In the genomic region with DNA sequence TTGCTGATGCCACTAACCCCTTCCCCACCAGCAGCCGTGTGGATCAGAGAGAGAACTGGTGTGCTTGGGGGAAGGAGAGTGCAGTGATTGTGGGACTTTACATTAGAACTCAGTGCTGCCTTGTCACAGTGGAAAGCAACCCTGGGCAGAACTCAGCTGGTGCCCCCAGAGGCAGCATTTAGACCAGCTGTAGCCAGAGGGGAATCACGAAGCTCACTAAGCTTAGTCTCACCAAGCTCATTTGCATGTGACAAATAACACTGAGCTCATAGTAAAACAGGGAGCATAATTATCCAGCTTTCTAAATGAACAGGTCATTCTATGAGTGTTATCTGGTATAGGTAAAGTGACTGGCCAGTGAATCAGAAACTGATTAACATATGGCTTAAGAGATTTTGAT, we compare ENCODE assay signal across 11 cellular contexts. TPM values are rescaled to one million over a fixed set of nuclear protein-coding genes. Genes with fewer than 3 reads are reported as not detected.
DNase-seq lines count a peak whose midpoint lies in the region; ATAC-seq and TF ChIP-seq lines count a peak whose summit lies in the region.
"Had no signal": no experiment of that assay in that cellular context is flagged by ENCODE, and none has a peak within 500 bp of the region (broad histone marks: within the 10 kb centered on the region; RNA-seq: fewer than 3 reads in every experiment).

No MANE protein-coding gene starts in this region.

- no peaks in the 10 kb centered on the region for H3K27me3 ChIP-seq in DOHH2 (ENCODE audit: control insufficient read depth, low read length)
- H3K27me3 ChIP-seq: MG63 had no signal

- no peaks in the 10 kb centered on the region for H3K27me3 Mint-ChIP-seq in activated B cell treated with CpG ODN at 0.5 μM for 24 hours
- peaks cover 0 to 4% (median 3%) of the 10 kb centered on the region in 3 donors for H3K27me3 Mint-ChIP-seq in CD14-positive monocyte (ENCODE audit: low read depth in 3 of 3)

- H3K4me3 Mint-ChIP-seq in activated B cell treated with CpG ODN at 0.5 μM for 24 hours (peak overlapping the region; percentile 5), CD14-positive monocyte (no peak overlapping the region)

- peaks cover 4% of the 10 kb centered on the region for H3K36me3 Mint-ChIP-seq in activated B cell treated with CpG ODN at 0.5 μM for 24 hours (ENCODE audit: low read depth)
- H3K36me3 Mint-ChIP-seq in CD14-positive monocyte = peaks cover 47 to 57% of the 10 kb centered on the region in 2 donors

- H4K20me1 ChIP-seq in DOHH2 (ENCODE audit: control insufficient read depth, insufficient read depth, low read depth, low read length) = no peaks in the 10 kb centered on the region

- H3K4me1 ChIP-seq in DOHH2 (ENCODE audit: control insufficient read depth, low read length) = peaks cover 11% of the 10 kb centered on the region

- intact Hi-C loops in activated B cell treated with CpG ODN at 0.5 μM for 24 hours (cut with micrococcal nuclease) = no loop called here
- intact Hi-C loops in CD14-positive monocyte (cut with micrococcal nuclease) = no loop called here

- H3K4me3 ChIP-seq in DOHH2 (ENCODE audit: low read length) = no peak overlapping the region
- H3K4me3 ChIP-seq: lung, MG63 had no signal

- peak overlapping the region; percentile 28; the same call in 1 of the 2 replicates for H3K4me2 ChIP-seq in DOHH2 (ENCODE audit: low read length)

- H3K9me3 Mint-ChIP-seq in activated B cell treated with CpG ODN at 0.5 μM for 24 hours = peaks cover 4% of the 10 kb centered on the region
- H3K9me3 Mint-ChIP-seq in CD14-positive monocyte = peaks cover 5 to 11% (median 6%) of the 10 kb centered on the region in 7 donors

- DNase-seq in activated B cell treated with CpG ODN at 0.5 μM for 24 hours (peak; percentile 45), CD14-positive monocyte (ENCODE audit: low spot score) (no peak), omental fat pad (ENCODE audit: low spot score) (no peak), DMS79 treated with DMSO at 0.1 percent for 48 hours (lab: John Stamatoyannopoulos, UW) (no peak)
- DNase-seq: DND-41, MG63 had no signal

- CTCF ChIA-PET in activated B cell treated with CpG ODN at 0.5 μM for 24 hours (lab: Charles Lee) = interaction anchor here (0.6 to 3.7 kb wide), 14 partner anchors 9 to 220 kb away, joined by 3 to 45 read pairs (median 6); partner anchors contain the start of gene SMAP2

- H3K4me1 Mint-ChIP-seq in activated B cell treated with CpG ODN at 0.5 μM for 24 hours (peaks cover 19% of the 10 kb centered on the region), CD14-positive monocyte (peaks cover 27% of the 10 kb centered on the region)

- H3K9me2 ChIP-seq in DOHH2 (replicated peaks; ENCODE audit: control insufficient read depth, low read length) = no peaks in the 10 kb centered on the region

- no peaks in the 10 kb centered on the region for H3K9me3 ChIP-seq in DOHH2 (ENCODE audit: control insufficient read depth, insufficient read depth, low read length)

- H3K27ac ChIP-seq in DOHH2 (ENCODE audit: low read depth, low read length) = no peak overlapping the region

- peak; percentile 56 for TF ChIP-seq CTCF in DOHH2 (IDR thresholded peaks at IDR 0.05; ENCODE audit: low read depth, low read length, poor library complexity, severe bottlenecking)
- TF ChIP-seq CTCF in activated B cell treated with CpG ODN at 0.5 μM for 24 hours (IDR thresholded peaks at IDR 0.05) = no peak
- no peak for TF ChIP-seq CTCF in CD14-positive monocyte (IDR thresholded peaks at IDR 0.05)
- TF ChIP-seq CTCF in omental fat pad (IDR thresholded peaks at IDR 0.05) = no peak

- H3K27ac Mint-ChIP-seq in activated B cell treated with CpG ODN at 0.5 μM for 24 hours (peak overlapping the region; percentile 74), CD14-positive monocyte (no peak overlapping the region)

- POLR2A ChIA-PET in activated B cell treated with CpG ODN at 0.5 μM for 24 hours (lab: Charles Lee) = interaction anchor here (0.5 to 4.6 kb wide), 15 partner anchors 10 to 138 kb away, joined by 3 to 57 read pairs (median 5); partner anchors contain the start of gene SMAP2

- ATAC-seq in GM18909 (IDR thresholded peaks at IDR 0.05; ENCODE audit: poor library complexity, unreplicated experiment) = peak; percentile 74
- ATAC-seq in HG02938 (IDR thresholded peaks at IDR 0.05; ENCODE audit: unreplicated experiment) = peak; percentile 80
- ATAC-seq in activated B cell treated with CpG ODN at 0.5 μM for 24 hours (ENCODE audit: low read depth) = peak; percentile 100
- ATAC-seq in HG03097 (IDR thresholded peaks at IDR 0.05; ENCODE audit: low FRiP score, unreplicated experiment) = no peak
- ATAC-seq in omental fat pad (ENCODE audit: low FRiP score) = no peak

- no peaks in the 10 kb centered on the region for H3K36me3 ChIP-seq in DOHH2 (ENCODE audit: control insufficient read depth, low read length)
- H3K36me3 ChIP-seq: MG63 had no signal

- no peaks in the 10 kb centered on the region for H3K79me2 ChIP-seq in DOHH2 (ENCODE audit: control insufficient read depth, low read length)

- H3F3A ChIP-seq in DOHH2 (ENCODE audit: control insufficient read depth, insufficient read depth) = no peaks in the 10 kb centered on the region

RNA-seq across cellular contexts. Expression of gene SMAP2, which starts 9.8 kb away (rescaled TPM):
- total RNA-seq in activated B cell treated with CpG ODN at 0.5 μM for 24 hours (202 and 220 TPM in 2 replicates), omental fat pad (100 to 1,000 TPM in 1 of 4 donors, 10 to 100 TPM in 3; 45.4 to 119 (median 60.1) TPM)
- polyA plus RNA-seq in CD14-positive monocyte = 100 to 1,000 TPM; 359 to 382 TPM

RNA-seq across cellular contexts. Expression of gene COL9A2, which starts 46.6 kb away (rescaled TPM):
- total RNA-seq in activated B cell treated with CpG ODN at 0.5 μM for 24 hours (5.5 and 5.7 TPM in 2 replicates), omental fat pad (10 to 100 TPM in 2 of 4 donors, 1 to 10 TPM in 2; 1.6 to 15.6 (median 9.0) TPM)
- polyA plus RNA-seq in CD14-positive monocyte = 1 to 10 TPM; 2.0 to 2.6 TPM

Comparison
In these comparisons a context has a peak if more than half of its experiments do, and no peak if none do; other contexts are left out.
1. ATAC-seq: peak in GM18909 (single experiment), HG02938 (single experiment) and activated B cell treated with CpG ODN at 0.5 μM for 24 hours (single experiment); none in HG03097 (single experiment) and omental fat pad (single experiment).